8 cellular contexts compared by ENCODE assay signal in genomic region chr2:224650815-224651439, GRCh38.
DNase-seq lines count a peak whose midpoint lies in the region; ATAC-seq, FAIRE-seq and TF ChIP-seq lines count a peak whose summit lies in the region.

No MANE protein-coding gene starts in this region.

- in situ Hi-C loops in astrocyte of the spinal cord (cut with HindIII; ENCODE audit: low sequenced_read_pairs) = no loop called here

- peak; percentile 82 for TF ChIP-seq CTCF in astrocyte of the spinal cord (IDR thresholded peaks at IDR 0.05; ENCODE audit: low read depth, low read length)

- DNase-seq in GM03348 (ENCODE audit: low spot score) (peak; percentile 76), NCI-H345 (lab: John Stamatoyannopoulos, UW) (peak; percentile 66), astrocyte of the spinal cord (ENCODE audit: low read depth, low spot score) (peak; percentile 57), iPS DF 4.7 (ENCODE audit: extremely low read depth, low spot score) (peak; percentile 46)

- peak; percentile 57 for ATAC-seq in HG02870 (IDR thresholded peaks at IDR 0.05; ENCODE audit: unreplicated experiment)
- ATAC-seq in stimulated activated memory B cell treated with anti-CD40 and anti-IgM and Interleukin-4, amounts not matched to agents 10 μg/mL and 1 μg/mL and 100 μg/mL, for 72 hours = peak; percentile 53
- ATAC-seq in HG03135 (IDR thresholded peaks at IDR 0.05; ENCODE audit: unreplicated experiment) = no peak

- H3K27me3 Mint-ChIP-seq in stimulated activated memory B cell treated with anti-CD40 and anti-IgM and Interleukin-4, amounts not matched to agents 10 μg/mL and 1 μg/mL and 100 μg/mL, for 72 hours = no peaks in the 10 kb centered on the region

- H3K4me3 ChIP-seq in astrocyte of the spinal cord (ENCODE audit: low read depth, low read length) = no peak overlapping the region

- no peaks in the 10 kb centered on the region for H3K9me3 Mint-ChIP-seq in stimulated activated memory B cell treated with anti-CD40 and anti-IgM and Interleukin-4, amounts not matched to agents 10 μg/mL and 1 μg/mL and 100 μg/mL, for 72 hours

- peak; percentile 73 for FAIRE-seq in A204.1 (lab: Jason Lieb, UNC)

- H3K36me3 Mint-ChIP-seq in stimulated activated memory B cell treated with anti-CD40 and anti-IgM and Interleukin-4, amounts not matched to agents 10 μg/mL and 1 μg/mL and 100 μg/mL, for 72 hours = no peaks in the 10 kb centered on the region

- H3K4me1 Mint-ChIP-seq in stimulated activated memory B cell treated with anti-CD40 and anti-IgM and Interleukin-4, amounts not matched to agents 10 μg/mL and 1 μg/mL and 100 μg/mL, for 72 hours = peaks cover 16% of the 10 kb centered on the region

- H3K27ac Mint-ChIP-seq in stimulated activated memory B cell treated with anti-CD40 and anti-IgM and Interleukin-4, amounts not matched to agents 10 μg/mL and 1 μg/mL and 100 μg/mL, for 72 hours = peak overlapping the region; percentile 35

- no peak overlapping the region for H3K4me3 Mint-ChIP-seq in stimulated activated memory B cell treated with anti-CD40 and anti-IgM and Interleukin-4, amounts not matched to agents 10 μg/mL and 1 μg/mL and 100 μg/mL, for 72 hours
